13 cellular contexts compared by ENCODE assay signal in genomic region chr3:148084931-148085330, GRCh38.
A peak's percentile ranks its signal among the peaks of the same experiment; 100 is the strongest.
DNase-seq lines count a peak whose midpoint lies in the region; ATAC-seq, FAIRE-seq and TF ChIP-seq lines count a peak whose summit lies in the region.
"Had no signal": no experiment of that assay in that cellular context is flagged by ENCODE, and none has a peak within 500 bp of the region (broad histone marks: within the 10 kb centered on the region; RNA-seq: fewer than 3 reads in every experiment).

No MANE protein-coding gene starts in this region.

- no peak overlapping the region for H3K4me3 ChIP-seq in brain microvascular endothelial cell (ENCODE audit: low read depth, low read length)
- H3K4me3 ChIP-seq in pancreas = no peak overlapping the region
- H3K4me3 ChIP-seq: gastroesophageal sphincter had no signal

- intact Hi-C loops in pancreas (cut with DNase I) = no loop called here

- 67 to 69% methylated on average over 4 of the region's 4 CpGs for WGBS in pancreas, 2 donors

- no peak for TF ChIP-seq CTCF in brain microvascular endothelial cell (IDR thresholded peaks at IDR 0.05; ENCODE audit: low read depth, low read length, missing control alignments)
- TF ChIP-seq CTCF in pancreas (IDR thresholded peaks at IDR 0.05) = no peak

- peak; percentile 45 for DNase-seq in brain microvascular endothelial cell
- no peak for DNase-seq in SHP77 treated with DMSO at 0.1 percent for 48 hours (lab: John Stamatoyannopoulos, UW)
- DNase-seq in pancreas = no peak
- no peak for DNase-seq in activated naive CD4-positive, alpha-beta T cell treated with anti-CD3 and anti-CD28 coated beads, Interleukin-2, amount 50 U/mL, for 16 hours
- DNase-seq: activated T-cell treated with anti-CD3 and anti-CD28 coated beads, Interleukin-2, amount 50 U/mL, for 4 hours; midbrain; NCI-H526 treated with DMSO at 0.1 percent for 48 hours; stimulated activated naive B cell treated with anti-CD40 and anti-IgM and Interleukin-4, amounts not matched to agents 10 μg/mL and 1 μg/mL and 100 μg/mL, for 72 hours had no signal

- peak; percentile 73 for ATAC-seq in GM18505 (IDR thresholded peaks at IDR 0.05; ENCODE audit: unreplicated experiment)
- ATAC-seq in GM21381 (IDR thresholded peaks at IDR 0.05; ENCODE audit: unreplicated experiment) = peak; percentile 70
- ATAC-seq in HG03135 (IDR thresholded peaks at IDR 0.05; ENCODE audit: unreplicated experiment) = peak; percentile 89
- ATAC-seq in GM21825 (IDR thresholded peaks at IDR 0.05; ENCODE audit: unreplicated experiment) = no peak
- no peak for ATAC-seq in pancreas
- ATAC-seq: activated T-cell treated with anti-CD3 and anti-CD28 coated beads, Interleukin-2, amount 50 U/mL, for 4 hours; gastroesophageal sphincter; stimulated activated naive B cell treated with anti-CD40 and anti-IgM and Interleukin-4, amounts not matched to agents 10 μg/mL and 1 μg/mL and 100 μg/mL, for 72 hours had no signal

- H3K27me3 ChIP-seq in brain microvascular endothelial cell (replicated peaks) (no peaks in the 10 kb centered on the region), pancreas (no peaks in the 10 kb centered on the region)
- H3K27me3 ChIP-seq: gastroesophageal sphincter had no signal

- H3K9me3 ChIP-seq in pancreas = no peaks in the 10 kb centered on the region
- H3K9me3 ChIP-seq: gastroesophageal sphincter had no signal

- in situ Hi-C loops in brain microvascular endothelial cell (cut with HindIII; ENCODE audit: low pct_ligation_motif_present, low sequenced_read_pairs) = loop anchor here (25.0 kb wide), 1 partner anchor 673 kb away; the partner anchor contains the start of genes ZIC1 and ZIC4

- no peak for FAIRE-seq in pancreas (lab: Jason Lieb, UNC)

- H3K27ac ChIP-seq in brain microvascular endothelial cell (no peak overlapping the region), pancreas (no peak overlapping the region)
- H3K27ac ChIP-seq: gastroesophageal sphincter had no signal

- H3K36me3 ChIP-seq in brain microvascular endothelial cell (replicated peaks) (no peaks in the 10 kb centered on the region), pancreas (no peaks in the 10 kb centered on the region)
- H3K36me3 ChIP-seq: gastroesophageal sphincter had no signal

- no peak for TF ChIP-seq POLR2A in GM18505 (IDR thresholded peaks at IDR 0.05; ENCODE audit: borderline replicate concordance, extremely low read depth, insufficient read depth, insufficient read length)

- no peaks in the 10 kb centered on the region for H3K4me1 ChIP-seq in pancreas
- H3K4me1 ChIP-seq: gastroesophageal sphincter had no signal

Comparison
In these comparisons a context has a peak if more than half of its experiments do, and no peak if none do; other contexts are left out.
1. ATAC-seq: peak in GM18505 (single experiment), GM21381 (single experiment) and HG03135 (single experiment); none in GM21825 (single experiment) and pancreas (0 of 4).